In the genomic region with DNA sequence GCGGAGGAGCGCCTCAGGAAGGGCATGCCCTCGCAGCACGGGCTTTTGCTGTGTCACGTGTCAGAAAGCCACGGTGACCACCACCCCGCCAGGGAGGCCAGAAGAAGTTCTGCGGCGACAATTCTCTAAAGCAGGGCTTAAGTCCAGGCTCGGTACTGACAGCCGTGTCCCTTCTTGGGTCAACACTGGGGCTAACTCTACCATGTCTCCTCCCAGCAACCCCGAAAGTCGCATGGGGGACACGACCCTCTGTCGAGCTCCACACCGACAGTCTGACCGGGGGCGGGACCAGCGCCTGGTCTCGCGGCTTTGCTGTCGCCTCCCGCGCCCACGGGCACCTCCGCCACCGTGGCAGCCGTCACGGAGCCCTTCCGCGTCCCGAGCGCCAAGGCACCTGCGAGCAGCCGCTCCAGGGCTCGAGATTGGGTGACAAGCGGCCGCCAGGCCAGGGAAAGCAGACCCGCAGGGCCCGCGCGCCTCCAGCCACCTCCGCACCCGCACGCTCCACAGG, we compare ENCODE assay signal across 8 cellular contexts. TPM values are rescaled to one million over a fixed set of nuclear protein-coding genes. Genes with fewer than 3 reads are reported as not detected.
DNase-seq lines count a peak whose midpoint lies in the region; ATAC-seq and TF ChIP-seq lines count a peak whose summit lies in the region.

No MANE protein-coding gene starts in this region.

- peak overlapping the region; percentile 88 for H3K27ac Mint-ChIP-seq in CD4-positive, alpha-beta T cell

- peaks cover 22% of the 10 kb centered on the region for H3K4me1 Mint-ChIP-seq in CD4-positive, alpha-beta T cell (ENCODE audit: low read depth)

- no peaks in the 10 kb centered on the region for H3K27me3 ChIP-seq in CD4-positive, alpha-beta T cell (ENCODE audit: control insufficient read depth, insufficient read depth, low read length)

- no peak for TF ChIP-seq CTCF in CD4-positive, alpha-beta T cell (IDR thresholded peaks at IDR 0.05)

- peak; percentile 13 for ATAC-seq in CD4-positive, alpha-beta T cell (ENCODE audit: poor library complexity)
- ATAC-seq in GM19351 (IDR thresholded peaks at IDR 0.05; ENCODE audit: unreplicated experiment) (peak; percentile 26), HG03439 (IDR thresholded peaks at IDR 0.05; ENCODE audit: unreplicated experiment) (peak; percentile 32), left colon (peak; percentile 43), GM18505 (IDR thresholded peaks at IDR 0.05; ENCODE audit: unreplicated experiment) (no peak)

- H3K27me3 Mint-ChIP-seq in CD4-positive, alpha-beta T cell = no peaks in the 10 kb centered on the region

- intact Hi-C loops in CD4-positive, alpha-beta T cell (cut with DNase I, micrococcal nuclease) = loop anchor here in 1 of 2 experiments (5.0 kb wide), 1 partner anchor 426 kb away; a partner anchor contains a TSS
- intact Hi-C loops in left colon (cut with DNase I, micrococcal nuclease) = loop anchor here in 1 of 2 donors (10.0 kb wide), 1 partner anchor 72 kb away; a partner anchor contains a TSS

- H3K36me3 Mint-ChIP-seq in CD4-positive, alpha-beta T cell (ENCODE audit: low read depth) = peaks cover 14% of the 10 kb centered on the region

- peak overlapping the region; percentile 96 for H3K4me3 Mint-ChIP-seq in CD4-positive, alpha-beta T cell

- CTCF ChIA-PET in CD4-positive, alpha-beta T cell (lab: Charles Lee) = no interaction called here

- no peak for TF ChIP-seq POLR2A in GM18505 (IDR thresholded peaks at IDR 0.05; ENCODE audit: borderline replicate concordance, extremely low read depth, insufficient read depth, insufficient read length)

- peaks cover 3% of the 10 kb centered on the region for H3K9me3 Mint-ChIP-seq in CD4-positive, alpha-beta T cell

- POLR2A ChIA-PET in CD4-positive, alpha-beta T cell (lab: Charles Lee) = no interaction called here

- peak in 7 of 10 experiments; percentile 1 to 37 (median 9) for DNase-seq in CD4-positive, alpha-beta T cell
- DNase-seq in SW480 (ENCODE audit: low spot score) (peak; percentile 68), left colon (peak; percentile 50 to 63)
- peak; percentile 7 for DNase-seq in central memory CD4-positive, alpha-beta T cell
- peak; percentile 22 for DNase-seq in stimulated activated CD4-positive, alpha-beta T cell treated with anti-CD3 and anti-CD28 coated beads, Interleukin-4, amount 100 ng/mL, for 1 hour

- H3K27ac ChIP-seq in CD4-positive, alpha-beta T cell (ENCODE audit: low read depth, low read length) = no peak overlapping the region

- no peaks in the 10 kb centered on the region for H3K9me3 ChIP-seq in CD4-positive, alpha-beta T cell (ENCODE audit: control insufficient read depth, low read length)

RNA-seq across cellular contexts. Expression of a gene that starts 0.5 kb away (rescaled TPM):
- 1 to 10 TPM; 1.1 to 1.2 TPM for total RNA-seq in CD4-positive, alpha-beta T cell
- 1 to 10 TPM; 2.7 to 3.7 TPM for total RNA-seq in left colon

RNA-seq across cellular contexts. Expression of a gene that starts 37.9 kb away (rescaled TPM):
- total RNA-seq in CD4-positive, alpha-beta T cell = 1 to 10 TPM; 2.7 to 4.0 TPM
- 1 to 10 TPM; 5.0 to 5.2 TPM for total RNA-seq in left colon

Comparison
In these comparisons a context has a peak if more than half of its experiments do, and no peak if none do; other contexts are left out.
1. DNase-seq: peak in every context shown above with its lines; median percentile 68 in SW480; 56 in left colon; 22 in stimulated activated CD4-positive, alpha-beta T cell treated with anti-CD3 and anti-CD28 coated beads, Interleukin-4, amount 100 ng/mL, for 1 hour; 9 in CD4-positive, alpha-beta T cell; 7 in central memory CD4-positive, alpha-beta T cell.